In genomic region chr7:129434172-129434845, GRCh38 we compare ENCODE assay signal across 1 cellular context.
TF ChIP-seq lines count a peak whose summit lies in the region.

TSS of gene STRIP2 (plus strand) at chr7:129434432. CDS start at chr7:129434473, 41 bp downstream.

TF ChIP-seq in SK-N-SH, 30 proteins besides CTCF, POLR2A, EP300 and RAD21 (continued from another document):
- TF ChIP-seq NFIC (IDR thresholded peaks at IDR 0.05; ENCODE audit: borderline replicate concordance), result no peak
- 0 out of 2 replicates have a peak, but pooled peaks have one; percentile 31 for TF ChIP-seq POLR2AphosphoS5 (IDR thresholded peaks at IDR 0.05; ENCODE audit: low read depth, low read length)
- TF ChIP-seq USF1 (IDR thresholded peaks at IDR 0.05; ENCODE audit: borderline replicate concordance, low read depth), result no peak
- no peak for TF ChIP-seq EZH2phosphoT487 (IDR thresholded peaks at IDR 0.05; ENCODE audit: borderline replicate concordance, low read depth)
- TF ChIP-seq RXRA (IDR thresholded peaks at IDR 0.05; ENCODE audit: borderline replicate concordance, low read depth), result no peak
- peak; percentile 95 for TF ChIP-seq TAF1 (IDR thresholded peaks at IDR 0.05; ENCODE audit: borderline replicate concordance, low read depth, low read length)
- no peak for TF ChIP-seq JUND (IDR thresholded peaks at IDR 0.05)
- TF ChIP-seq TEAD4 (IDR thresholded peaks at IDR 0.05; ENCODE audit: borderline replicate concordance, insufficient read depth), result no peak
- peak; percentile 14; the same call in 1 of the 2 replicates for TF ChIP-seq PBX3 (IDR thresholded peaks at IDR 0.05)
- TF ChIP-seq USF2 (IDR thresholded peaks at IDR 0.05; ENCODE audit: borderline replicate concordance, low read depth, low read length), result 0 out of 2 replicates have a peak, but pooled peaks have one; percentile 5
- TF ChIP-seq FOXJ3 (CRISPR knock-in tag; IDR thresholded peaks at IDR 0.05), result no peak; the same call in 1 of the 2 replicates
- 0 out of 2 replicates have a peak, but pooled peaks have one; percentile 54 for TF ChIP-seq SIN3A (IDR thresholded peaks at IDR 0.05; ENCODE audit: borderline replicate concordance, low read depth, low read length)
- TF ChIP-seq ZBTB33 (IDR thresholded peaks at IDR 0.05; ENCODE audit: borderline replicate concordance, low read depth), result no peak
- TF ChIP-seq RFX5 (IDR thresholded peaks at IDR 0.05; ENCODE audit: low read length), result peak; percentile 66; the same call in 1 of the 2 replicates
- TF ChIP-seq MXI1 (IDR thresholded peaks at IDR 0.05; ENCODE audit: low read depth, low read length), result no peak
